Comparison of ENCODE assay signal across 14 cellular contexts in genomic region chr14:61668267-61668666, GRCh38. TPM values are rescaled to one million over a fixed set of nuclear protein-coding genes. Genes with fewer than 3 reads are reported as not detected.
DNase-seq lines count a peak whose midpoint lies in the region; ATAC-seq, FAIRE-seq and TF ChIP-seq lines count a peak whose summit lies in the region.
"Had no signal": no experiment of that assay in that cellular context is flagged by ENCODE, and none has a peak within 500 bp of the region (broad histone marks: within the 10 kb centered on the region; RNA-seq: fewer than 3 reads in every experiment).

No MANE protein-coding gene starts in this region.

- no peaks in the 10 kb centered on the region for H3K9me3 ChIP-seq in A549
- H3K9me3 ChIP-seq in BLaER1 = no peaks in the 10 kb centered on the region
- no peaks in the 10 kb centered on the region for H3K9me3 ChIP-seq in PC-9 (ENCODE audit: insufficient read depth, low read depth)
- H3K9me3 ChIP-seq: MG63, tibial artery had no signal

- H3K36me3 ChIP-seq in BLaER1 = no peaks in the 10 kb centered on the region
- no peaks in the 10 kb centered on the region for H3K36me3 ChIP-seq in PC-9 (ENCODE audit: low read depth)
- H3K36me3 ChIP-seq: MG63, tibial artery had no signal

- H3K4me1 ChIP-seq in A549 (peaks cover 17% of the 10 kb centered on the region), BLaER1 (peaks cover 47% of the 10 kb centered on the region), PC-9 (replicated peaks; ENCODE audit: insufficient read depth) (peaks cover 44% of the 10 kb centered on the region)
- H3K4me1 ChIP-seq: tibial artery had no signal

- no peak for FAIRE-seq in A549 (lab: Jason Lieb, UNC)
- FAIRE-seq: endometrium had no signal

- CTCF ChIA-PET in A549 (lab: Yijun Ruan, JAX) (interaction anchor here (1.3 kb wide), 1 partner anchor 13 kb away, joined by 4 read pairs; no protein-coding TSS in a partner anchor), PC-9 (lab: Charles Lee) (no interaction called here)

- no peak for TF ChIP-seq EP300 in A549 (IDR thresholded peaks at IDR 0.05)

- no peak for TF ChIP-seq RAD21 in A549 (conservative IDR thresholded peaks at IDR 0.05 in 1 of 2, IDR thresholded peaks at IDR 0.05 in 1 of 2)

- H3K9me2 ChIP-seq in PC-9 (ENCODE audit: insufficient read depth) = no peaks in the 10 kb centered on the region

- intact Hi-C loops in PC-9 (cut with micrococcal nuclease; ENCODE audit: unreplicated experiment) = no loop called here
- intact Hi-C loops in left colon (cut with DNase I, micrococcal nuclease) = no loop called here

- POLR2A ChIA-PET in A549 (lab: Yijun Ruan, JAX) = no interaction called here
- POLR2A ChIA-PET in PC-9 (lab: Charles Lee; ENCODE audit: unreplicated experiment) = no interaction called here

- H2AFZ ChIP-seq in PC-9 = no peak overlapping the region

- 39% methylated on average over 1 of the region's 1 CpG for WGBS in A549 (ENCODE audit: missing lambda C conversion rate)

- H3K4me3 ChIP-seq in A549 = no peak overlapping the region
- H3K4me3 ChIP-seq in BLaER1 = no peak overlapping the region
- no peak overlapping the region for H3K4me3 ChIP-seq in PC-9
- H3K4me3 ChIP-seq: MG63, tibial artery had no signal

- no peak overlapping the region for H3K9ac ChIP-seq in BLaER1

- no peaks in the 10 kb centered on the region for H4K20me1 ChIP-seq in BLaER1
- H4K20me1 ChIP-seq in PC-9 (ENCODE audit: insufficient read depth) = no peaks in the 10 kb centered on the region

- H3K27me3 ChIP-seq in BLaER1 = no peaks in the 10 kb centered on the region
- H3K27me3 ChIP-seq in PC-9 (ENCODE audit: insufficient read depth, low read depth) = no peaks in the 10 kb centered on the region
- H3K27me3 ChIP-seq: MG63, tibial artery had no signal

- peak; percentile 22 to 31 for DNase-seq in A549 (ENCODE audit: low read depth in 1 of 2, low spot score in 1 of 2)
- peak; percentile 18 to 88 for DNase-seq in PC-9
- peak in 1 of 2 donors; percentile 37 for DNase-seq in left colon
- no peak for DNase-seq in NCI-H1048 (lab: John Stamatoyannopoulos, UW)
- no peak for DNase-seq in putamen (ENCODE audit: low spot score)
- DNase-seq: CD4-positive, alpha-beta T cell; central memory CD4-positive, alpha-beta T cell; glutamatergic neuron; MG63; Right ventricle myocardium superior; tibial artery had no signal

- TF ChIP-seq CTCF in A549 (IDR thresholded peaks at IDR 0.05) = no peak
- no peak for TF ChIP-seq CTCF in PC-9 (conservative IDR thresholded peaks at IDR 0.05)

- no peak for TF ChIP-seq POLR2A in A549 (IDR thresholded peaks at IDR 0.05; ENCODE audit: low read length)

- peak; percentile 54 to 76; a peak in 4 of 6 replicates for ATAC-seq in A549
- ATAC-seq in left colon = peak; percentile 98
- ATAC-seq in GM21825 (IDR thresholded peaks at IDR 0.05; ENCODE audit: unreplicated experiment) = no peak

- peak overlapping the region; percentile 34; the same call in 1 of the 3 replicates for H3K4me2 ChIP-seq in A549
- peak overlapping the region; percentile 69 for H3K4me2 ChIP-seq in BLaER1
- peak overlapping the region; percentile 56 for H3K4me2 ChIP-seq in PC-9

- no TSS peak for BruUV-seq in PC-9 (replicated peaks; lab: Mats Ljungman, UMichigan)

- peak overlapping the region in 1 of 2 experiments; percentile 43; a peak in 2 of 6 replicates for H3K27ac ChIP-seq in A549
- H3K27ac ChIP-seq in BLaER1 = no peak overlapping the region
- H3K27ac ChIP-seq in PC-9 = peak overlapping the region; percentile 80
- H3K27ac ChIP-seq: tibial artery had no signal

- no peaks in the 10 kb centered on the region for H3K79me2 ChIP-seq in PC-9 (ENCODE audit: low read depth)

- H3F3A ChIP-seq in PC-9 (ENCODE audit: insufficient read depth, low read depth) = peaks cover 35% of the 10 kb centered on the region

TF ChIP-seq in A549, 52 proteins besides CTCF, POLR2A, EP300 and RAD21:
- TF ChIP-seq GATA3 (IDR thresholded peaks at IDR 0.05; ENCODE audit: borderline replicate concordance) = no peak
- no peak for TF ChIP-seq JUNB (IDR thresholded peaks at IDR 0.05)
- TF ChIP-seq TFCP2L1 (CRISPR knock-in tag; IDR thresholded peaks at IDR 0.05) = no peak
- no peak for TF ChIP-seq REST (IDR thresholded peaks at IDR 0.05)
- no peak for TF ChIP-seq HMGXB4 (CRISPR knock-in tag; IDR thresholded peaks at IDR 0.05; ENCODE audit: borderline replicate concordance)

RNA-seq across cellular contexts. Expression of gene HIF1A, which starts 27.0 kb away (rescaled TPM):
- polyA plus RNA-seq in A549 (2011; rRNA removed) (284 and 383 TPM in 2 replicates), A549 (2017; fragmentation: RNase III; extraction: RNeasy Plus Mini Kit Qiagen cat#74134 plus additional on column Dnase treatment) (280 to 397 TPM (median 391 TPM) in 3 replicates)
- polyA plus RNA-seq in A549 (2012; cell fraction: cytosol; rRNA removed) = 27.9 and 38.2 TPM in 2 replicates
- 38.2 and 49.4 TPM in 2 replicates for polyA plus RNA-seq in A549 (2012; cell fraction: nucleus; rRNA removed)
- 228 and 254 TPM in 2 replicates for polyA minus RNA-seq in A549 (2011; rRNA and poly(A)+ RNA removed)
- total RNA-seq in PC-9 (2021) (146 and 154 TPM in 2 replicates), left colon (100 to 1,000 TPM in 1 of 2 donors, 10 to 100 TPM in 1; 89.0 to 145 TPM)

Comparison
In these comparisons a context has a peak if more than half of its experiments do, and no peak if none do; other contexts are left out.
1. DNase-seq: peak in A549 (2 of 2) and PC-9 (2 of 2); none in NCI-H1048 (single experiment) and putamen (single experiment).
2. Peak in every context shown above with its lines, with median percentiles within 50 percentile points of each other: H3K4me2 ChIP-seq.